12 cellular contexts compared by ENCODE assay signal in the genomic region with DNA sequence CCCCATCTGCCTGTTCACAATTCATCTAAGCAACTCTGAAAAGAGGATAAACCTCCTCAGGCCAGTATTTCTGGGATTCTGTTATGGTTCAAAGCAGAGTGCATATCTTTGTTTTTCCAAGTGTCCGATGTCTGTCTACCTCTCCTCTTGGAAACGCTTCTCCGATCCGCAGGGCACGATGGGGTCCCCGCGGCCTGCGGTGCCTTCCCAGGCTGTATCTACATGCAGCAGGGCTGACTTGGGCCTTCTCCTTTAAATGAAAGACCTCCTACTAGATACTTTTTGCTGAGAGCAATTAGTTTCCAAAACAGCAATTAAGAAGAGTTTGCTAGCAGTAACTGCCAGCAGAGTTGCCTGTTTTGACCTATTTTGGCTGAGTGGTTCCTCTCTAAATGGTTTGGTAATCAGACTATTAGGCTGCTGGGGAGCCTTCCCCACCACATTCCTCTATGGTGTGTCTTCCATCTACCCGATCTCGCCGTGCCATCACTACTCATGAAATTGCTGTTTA. TPM values are rescaled to one million over a fixed set of nuclear protein-coding genes. Genes with fewer than 3 reads are reported as not detected.
DNase-seq lines count a peak whose midpoint lies in the region; ATAC-seq, FAIRE-seq and TF ChIP-seq lines count a peak whose summit lies in the region.
"Had no signal": no experiment of that assay in that cellular context is flagged by ENCODE, and none has a peak within 500 bp of the region (broad histone marks: within the 10 kb centered on the region; RNA-seq: fewer than 3 reads in every experiment).

No MANE protein-coding gene starts in this region.

- no peak overlapping the region for H2BK5ac ChIP-seq in H9 (ENCODE audit: insufficient read length, low read length)

- H3K27ac Mint-ChIP-seq in nephron (peak overlapping the region; percentile 62 to 76 (median 63)), H9 (peak overlapping the region in 1 of 3 experiments; percentile 29; a peak in 2 of 7 replicates)
- H3K27ac Mint-ChIP-seq in stimulated activated memory B cell treated with anti-CD40 and anti-IgM and Interleukin-4, amounts not matched to agents 10 μg/mL and 1 μg/mL and 100 μg/mL, for 72 hours, result no peak overlapping the region

- no peaks in the 10 kb centered on the region for H3K27me3 Mint-ChIP-seq in nephron (ENCODE audit: low read depth)
- H3K27me3 Mint-ChIP-seq in stimulated activated memory B cell treated with anti-CD40 and anti-IgM and Interleukin-4, amounts not matched to agents 10 μg/mL and 1 μg/mL and 100 μg/mL, for 72 hours, result peaks cover 12% of the 10 kb centered on the region
- no peaks in the 10 kb centered on the region for H3K27me3 Mint-ChIP-seq in H9 (ENCODE audit: low read depth)

- no peak overlapping the region for H2BK20ac ChIP-seq in H9 (ENCODE audit: low read depth, low read length, poor library complexity, severe bottlenecking)

- no peaks in the 10 kb centered on the region; the same call in 1 of the 2 replicates for H3K79me2 ChIP-seq in H9 (ENCODE audit: insufficient read depth, low read length)

- H3K4me3 ChIP-seq in heart right ventricle, result peak overlapping the region in 1 of 10 donors; percentile 17
- no peak overlapping the region for H3K4me3 ChIP-seq in right cardiac atrium (ENCODE audit: low read length)
- H3K4me3 ChIP-seq in esophagus squamous epithelium, result peak overlapping the region in 3 of 4 donors; percentile 8 to 42 (median 25)
- no peak overlapping the region for H3K4me3 ChIP-seq in vagina

- H3K4me1 ChIP-seq in heart right ventricle (peaks cover 19 to 99% (median 69%) of the 10 kb centered on the region in 9 donors), right cardiac atrium (ENCODE audit: control insufficient read depth, insufficient read depth, low read length) (peaks cover 11% of the 10 kb centered on the region), esophagus squamous epithelium (peaks cover 0 to 42% (median 13%) of the 10 kb centered on the region in 3 donors), vagina (peaks cover 43% of the 10 kb centered on the region), H9 (ENCODE audit: insufficient read depth, low read length) (no peaks in the 10 kb centered on the region; the same call in 1 of the 2 replicates)

- H3K9me3 ChIP-seq in heart right ventricle, result no peaks in the 10 kb centered on the region
- no peaks in the 10 kb centered on the region for H3K9me3 ChIP-seq in right cardiac atrium (ENCODE audit: control insufficient read depth, low read length)
- no peaks in the 10 kb centered on the region for H3K9me3 ChIP-seq in esophagus squamous epithelium
- no peaks in the 10 kb centered on the region for H3K9me3 ChIP-seq in vagina
- no peaks in the 10 kb centered on the region for H3K9me3 ChIP-seq in H9 (ENCODE audit: control insufficient read depth, low read depth, low read length)

- H3K14ac ChIP-seq in H9 (ENCODE audit: insufficient read depth, low read length), result no peak overlapping the region

- no peak overlapping the region for H3K9ac ChIP-seq in H9 (ENCODE audit: extremely low read depth, insufficient read length, low read length)

- H3K23ac ChIP-seq in H9 (ENCODE audit: insufficient read length, low read depth, low read length), result no peak overlapping the region

- H3K9me3 Mint-ChIP-seq in nephron, result no peaks in the 10 kb centered on the region
- H3K9me3 Mint-ChIP-seq in stimulated activated memory B cell treated with anti-CD40 and anti-IgM and Interleukin-4, amounts not matched to agents 10 μg/mL and 1 μg/mL and 100 μg/mL, for 72 hours, result peaks cover 9% of the 10 kb centered on the region
- H3K9me3 Mint-ChIP-seq in H9, result no peaks in the 10 kb centered on the region

- no peak overlapping the region for H3T11ph ChIP-seq in H9 (ENCODE audit: low read length)

- ATAC-seq in heart right ventricle (no peak), right cardiac atrium (no peak)
- no peak for ATAC-seq in stimulated activated memory B cell treated with anti-CD40 and anti-IgM and Interleukin-4, amounts not matched to agents 10 μg/mL and 1 μg/mL and 100 μg/mL, for 72 hours

- no peak overlapping the region for H2BK120ac ChIP-seq in H9 (ENCODE audit: low read depth, low read length, poor library complexity, severe bottlenecking)

- 80 to 87% methylated on average over 11 of the region's 11 CpGs for WGBS in heart right ventricle, 2 donors
- 60% methylated on average over 11 of the region's 11 CpGs for WGBS in right cardiac atrium
- 67 to 84% methylated on average over 11 of the region's 11 CpGs for WGBS in esophagus squamous epithelium, 2 donors
- no CpG with 5 or more reads among the region's 11 CpGs for WGBS in H9 (ENCODE audit: extremely low coverage, insufficient read length, low lambda C conversion rate)

- H3K36me3 Mint-ChIP-seq in nephron (ENCODE audit: low read depth), result peaks cover 61% of the 10 kb centered on the region
- no peaks in the 10 kb centered on the region for H3K36me3 Mint-ChIP-seq in stimulated activated memory B cell treated with anti-CD40 and anti-IgM and Interleukin-4, amounts not matched to agents 10 μg/mL and 1 μg/mL and 100 μg/mL, for 72 hours
- H3K36me3 Mint-ChIP-seq in H9 (ENCODE audit: insufficient read depth in 1 of 3, low read depth in 3 of 3), result peaks cover 9 to 15% (median 13%) of the 10 kb centered on the region in 3 experiments; a peak in 6 of 7 replicates

- no peak overlapping the region for H3K4ac ChIP-seq in H9 (ENCODE audit: low read depth, low read length)

- peak in 1 of 4 donors; percentile 6 for TF ChIP-seq POLR2A in esophagus squamous epithelium (IDR thresholded peaks at IDR 0.05)
- TF ChIP-seq POLR2A in vagina (IDR thresholded peaks at IDR 0.05), result no peak

- H3K56ac ChIP-seq in H9 (ENCODE audit: insufficient read length, low read depth, low read length), result no peak overlapping the region

- H3K27me3 ChIP-seq in heart right ventricle (no peaks in the 10 kb centered on the region), right cardiac atrium (ENCODE audit: control insufficient read depth, insufficient read depth) (no peaks in the 10 kb centered on the region), esophagus squamous epithelium (no peaks in the 10 kb centered on the region), vagina (no peaks in the 10 kb centered on the region), H9 (ENCODE audit: insufficient read depth, low read length) (no peaks in the 10 kb centered on the region)

- no peak overlapping the region for H2BK12ac ChIP-seq in H9 (ENCODE audit: insufficient read length, low read depth, low read length)

- no peak overlapping the region for H3K4me2 ChIP-seq in H9 (ENCODE audit: insufficient read depth, insufficient read length, low read length)

- H4K5ac ChIP-seq in H9 (ENCODE audit: insufficient read length, low read depth, low read length), result no peak overlapping the region

- no peak overlapping the region for H3K18ac ChIP-seq in H9 (ENCODE audit: insufficient read length, low read depth, low read length)

- H3K4me3 Mint-ChIP-seq in nephron (peak overlapping the region; percentile 3 to 45 (median 5)), H9 (no peak overlapping the region)
- no peak overlapping the region for H3K4me3 Mint-ChIP-seq in stimulated activated memory B cell treated with anti-CD40 and anti-IgM and Interleukin-4, amounts not matched to agents 10 μg/mL and 1 μg/mL and 100 μg/mL, for 72 hours
- H3K4me3 Mint-ChIP-seq: central memory CD8-positive, alpha-beta T cell had no signal

- H4K91ac ChIP-seq in H9 (ENCODE audit: insufficient read length, low read depth, low read length), result no peak overlapping the region

- no peak overlapping the region for H4K8ac ChIP-seq in H9 (replicated peaks; ENCODE audit: insufficient read length, low read depth, low read length)

- H4K20me1 ChIP-seq in H9 (ENCODE audit: control insufficient read depth, insufficient read depth, insufficient read length), result no peaks in the 10 kb centered on the region

- intact Hi-C loops in heart right ventricle (cut with DNase I) (no loop called here), right cardiac atrium (cut with DNase I) (no loop called here), esophagus squamous epithelium (cut with DNase I) (no loop called here), vagina (cut with DNase I) (loop anchor here (10.0 kb wide), 1 partner anchor 84 kb away; no protein-coding TSS in a partner anchor)

- peaks cover 71% of the 10 kb centered on the region for H3K4me1 Mint-ChIP-seq in nephron
- H3K4me1 Mint-ChIP-seq in stimulated activated memory B cell treated with anti-CD40 and anti-IgM and Interleukin-4, amounts not matched to agents 10 μg/mL and 1 μg/mL and 100 μg/mL, for 72 hours, result no peaks in the 10 kb centered on the region
- peaks cover 51 to 52% of the 10 kb centered on the region in 2 experiments for H3K4me1 Mint-ChIP-seq in H9
- H3K4me1 Mint-ChIP-seq: central memory CD8-positive, alpha-beta T cell had no signal

- no peaks in the 10 kb centered on the region for H3K79me1 ChIP-seq in H9 (ENCODE audit: insufficient read depth, low read depth, low read length, poor library complexity, severe bottlenecking)

- no peaks in the 10 kb centered on the region for H3K23me2 ChIP-seq in H9 (ENCODE audit: insufficient read length, low read depth, low read length, poor library complexity, severe bottlenecking)

- no peak for TF ChIP-seq CTCF in heart right ventricle (IDR thresholded peaks at IDR 0.05)
- no peak for TF ChIP-seq CTCF in esophagus squamous epithelium (IDR thresholded peaks at IDR 0.05)
- TF ChIP-seq CTCF in nephron (IDR thresholded peaks at IDR 0.05; ENCODE audit: unreplicated experiment in 3 of 3), result no peak
- no peak for TF ChIP-seq CTCF in vagina (IDR thresholded peaks at IDR 0.05)
- TF ChIP-seq CTCF in H9 (conservative IDR thresholded peaks at IDR 0.05), result no peak

- peaks cover 0 to 65% (median 0%) of the 10 kb centered on the region in 9 donors for H3K36me3 ChIP-seq in heart right ventricle
- H3K36me3 ChIP-seq in esophagus squamous epithelium, result no peaks in the 10 kb centered on the region
- H3K36me3 ChIP-seq in vagina, result no peaks in the 10 kb centered on the region

- no peak for DNase-seq in heart right ventricle
- DNase-seq in right cardiac atrium, result no peak
- no peak for DNase-seq in esophagus squamous epithelium (lab: John Stamatoyannopoulos, UW)
- no peak for DNase-seq in vagina (ENCODE audit: extremely low spot score in 2 of 2)
- no peak for DNase-seq in H9
- DNase-seq in urothelium cell line (ENCODE audit: low spot score), result no peak
- DNase-seq: GDM1, occipital lobe, T-helper 2 cell had no signal

- H2BK15ac ChIP-seq in H9 (ENCODE audit: low read depth, low read length), result no peak overlapping the region

- H2AFZ ChIP-seq in H9 (ENCODE audit: low read length), result no peak overlapping the region

- H2AK5ac ChIP-seq in H9 (ENCODE audit: insufficient read length, low read length), result no peak overlapping the region

- H3K27ac ChIP-seq in heart right ventricle (peak overlapping the region in 8 of 10 donors; percentile 12 to 66 (median 33)), right cardiac atrium (ENCODE audit: low read length) (no peak overlapping the region), esophagus squamous epithelium (peak overlapping the region; percentile 57 to 92 (median 84)), vagina (peak overlapping the region; percentile 68), H9 (ENCODE audit: insufficient read length, low read depth, low read length) (no peak overlapping the region)

- no peak for FAIRE-seq in urothelium cell line (lab: Jason Lieb, UNC)

RNA-seq across cellular contexts. Expression of a gene that starts 23.5 kb away (rescaled TPM):
- total RNA-seq in heart right ventricle (100 to 1,000 TPM in 7 of 10 donors, 10 to 100 TPM in 3; 81.7 to 301 (median 128) TPM), right cardiac atrium (100 to 1,000 TPM in 3 of 4 donors, 10 to 100 TPM in 1; 84.7 to 268 (median 123) TPM), esophagus squamous epithelium (100 to 1,000 TPM in 1 of 4 donors, 10 to 100 TPM in 3; 11.9 to 102 (median 43.5) TPM), vagina (180 TPM), H9 (2021) (68.8 and 76.5 TPM in 2 replicates)
- polyA plus RNA-seq in heart right ventricle (100 to 1,000 TPM; 111 to 265 TPM), right cardiac atrium (101 TPM)

RNA-seq across cellular contexts. Expression of a gene that starts 23.6 kb away (rescaled TPM):
- total RNA-seq in heart right ventricle (100 to 1,000 TPM in 7 of 10 donors, 10 to 100 TPM in 3; 96.3 to 342 (median 147) TPM), right cardiac atrium (100 to 1,000 TPM in 3 of 4 donors, 10 to 100 TPM in 1; 91.9 to 267 (median 118) TPM), esophagus squamous epithelium (10 to 100 TPM in 3 of 4 donors, 1 to 10 TPM in 1; 8.9 to 97.1 (median 40.2) TPM), vagina (178 TPM), H9 (2021) (73.1 and 74.6 TPM in 2 replicates)
- polyA plus RNA-seq in heart right ventricle (100 to 1,000 TPM in 1 of 2 donors, 10 to 100 TPM in 1; 83.3 to 234 TPM), right cardiac atrium (69.8 TPM)

Comparison
In these comparisons a context has a peak if more than half of its experiments do, and no peak if none do; other contexts are left out.
1. H3K27ac ChIP-seq: peak in heart right ventricle (8 of 10), esophagus squamous epithelium (4 of 4) and vagina (single experiment); none in right cardiac atrium (single experiment) and H9 (single experiment).
2. H3K4me3 ChIP-seq: peak in esophagus squamous epithelium (3 of 4); none in right cardiac atrium (single experiment) and vagina (0 of 2).
3. H3K4me3 Mint-ChIP-seq: peak in nephron (3 of 3); none in stimulated activated memory B cell treated with anti-CD40 and anti-IgM and Interleukin-4, amounts not matched to agents 10 μg/mL and 1 μg/mL and 100 μg/mL, for 72 hours (single experiment) and H9 (0 of 2).